In the genomic region with DNA sequence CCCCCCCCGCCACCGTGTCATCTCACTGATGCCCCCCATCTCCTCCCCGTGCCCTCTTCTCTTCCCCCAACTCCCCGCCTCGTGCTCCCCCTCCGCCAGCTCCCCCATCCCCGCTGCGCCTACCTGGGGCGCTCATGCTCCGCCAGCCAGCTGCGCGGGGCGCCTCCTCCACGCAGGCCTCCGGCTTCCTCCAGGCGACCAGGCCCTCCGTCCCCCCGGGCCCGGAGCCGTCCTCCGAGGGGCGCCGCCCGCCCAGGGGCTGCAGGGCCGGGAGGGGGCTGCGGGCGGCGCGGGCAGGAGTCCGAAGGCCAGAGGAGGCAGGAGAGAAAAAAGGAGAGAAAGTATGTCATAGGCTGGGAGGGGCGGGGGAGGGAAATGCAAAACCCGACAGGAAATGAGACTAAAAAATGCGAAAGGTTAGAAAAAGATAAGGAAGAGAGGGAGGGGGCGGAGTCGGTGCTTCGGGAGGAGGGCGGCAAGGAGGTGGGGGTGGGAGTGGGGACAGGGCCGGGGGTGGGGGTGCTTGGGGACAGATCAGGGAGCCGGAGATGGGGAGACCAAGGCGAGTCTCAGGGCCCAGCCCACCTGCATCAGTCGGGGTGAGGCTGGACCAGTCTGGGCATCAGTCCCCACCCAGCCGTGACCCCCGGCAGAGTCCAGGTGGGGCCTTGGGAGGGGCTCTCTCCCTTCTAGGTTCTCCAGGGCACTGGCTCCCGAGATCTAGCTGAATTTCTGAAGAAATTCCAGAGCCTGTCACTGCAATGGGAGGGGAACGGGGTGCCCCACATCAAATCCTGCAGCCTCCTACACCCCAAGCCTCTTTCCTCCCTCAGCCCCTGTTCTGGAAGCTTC, we compare ENCODE assay signal across 8 cellular contexts. TPM values are rescaled to one million over a fixed set of nuclear protein-coding genes. Genes with fewer than 3 reads are reported as not detected.
DNase-seq lines count a peak whose midpoint lies in the region; ATAC-seq and TF ChIP-seq lines count a peak whose summit lies in the region.

A gene (minus strand): TSS at position 324 of the 852 bp plus-strand sequence. CDS start 85,361 bp downstream, outside the sequence.

- H4K20me1 ChIP-seq in mammary epithelial cell (ENCODE audit: insufficient read depth, low read length): no peaks in the 10 kb centered on the region

- H3K18ac ChIP-seq in neuronal stem cell (ENCODE audit: low read length): peak within 1 kb of the TSS; percentile 89

- peak within 1 kb of the TSS in 1 of 2 donors; percentile 3 for H3K27ac ChIP-seq in breast epithelium
- H3K27ac ChIP-seq in mammary epithelial cell (ENCODE audit: insufficient read depth, low read depth, low read length): no peak within 1 kb of the TSS
- no peak within 1 kb of the TSS for H3K27ac ChIP-seq in neuronal stem cell (replicated peaks; ENCODE audit: low read length)

- H3K9me3 ChIP-seq in breast epithelium (no peaks in the 10 kb centered on the region), mammary epithelial cell (replicated peaks; ENCODE audit: insufficient read depth, low read length) (no peaks in the 10 kb centered on the region), neuronal stem cell (replicated peaks in 1 of 2; ENCODE audit: control insufficient read depth in 2 of 2, insufficient read depth in 1 of 2, low read depth in 1 of 2, low read length in 2 of 2) (no peaks in the 10 kb centered on the region)

- H2BK5ac ChIP-seq in neuronal stem cell (ENCODE audit: low read length): no peak within 1 kb of the TSS

- peak within 1 kb of the TSS; percentile 57 for H3K4me2 ChIP-seq in mammary epithelial cell (ENCODE audit: insufficient read depth, low read depth, low read length)
- peak within 1 kb of the TSS; percentile 49 for H3K4me2 ChIP-seq in neuronal stem cell (ENCODE audit: insufficient read depth, low read length, poor library complexity, severe bottlenecking)

- TF ChIP-seq CTCF in breast epithelium (IDR thresholded peaks at IDR 0.05): no peak
- TF ChIP-seq CTCF in MCF 10A (IDR thresholded peaks at IDR 0.05; ENCODE audit: unreplicated experiment): no peak
- no peak for TF ChIP-seq CTCF in mammary epithelial cell (conservative IDR thresholded peaks at IDR 0.05 in 1 of 2, IDR thresholded peaks at IDR 0.05 in 1 of 2; ENCODE audit: extremely low read depth in 1 of 2, insufficient read depth in 1 of 2, low read depth in 1 of 2, low read length in 2 of 2)

- peak in 1 of 2 donors; percentile 33 for DNase-seq in breast epithelium (ENCODE audit: low spot score in 2 of 2)
- no peak for DNase-seq in MCF 10A (ENCODE audit: unreplicated experiment)
- peak; percentile 27 to 64 (median 54) for DNase-seq in T-cell
- DNase-seq in mammary epithelial cell: no peak
- DNase-seq in neuronal stem cell (ENCODE audit: low spot score): no peak
- no peak for DNase-seq in RKO (ENCODE audit: low spot score)
- no peak for DNase-seq in cerebellum (ENCODE audit: low spot score)
- DNase-seq in cerebellar cortex (ENCODE audit: low spot score): no peak

- POLR2A ChIA-PET in MCF 10A (lab: Yijun Ruan, JAX): no interaction called here
- POLR2A ChIA-PET in T-cell (lab: Charles Lee): no interaction called here

- CTCF ChIA-PET in MCF 10A (lab: Yijun Ruan, JAX) (no interaction called here), T-cell (lab: Charles Lee) (interaction anchor here in 1 of 2 donors (1.1 kb wide), 2 partner anchors 23 to 25 kb away, joined by 3 read pairs; no protein-coding TSS in a partner anchor), mammary epithelial cell (lab: Charles Lee; ENCODE audit: low non-redundant PET) (no interaction called here)

- H4K91ac ChIP-seq in neuronal stem cell (ENCODE audit: low read depth, low read length, poor library complexity): no peak within 1 kb of the TSS

- no peaks in the 10 kb centered on the region for H3K4me1 ChIP-seq in breast epithelium
- H3K4me1 ChIP-seq in mammary epithelial cell (ENCODE audit: insufficient read depth, low read length): no peaks in the 10 kb centered on the region
- H3K4me1 ChIP-seq in neuronal stem cell (ENCODE audit: control insufficient read depth in 2 of 2, insufficient read depth in 1 of 2, low read depth in 1 of 2, low read length in 2 of 2): peaks cover 0 to 2% of the 10 kb centered on the region in 2 donors

- H3K4me3 Mint-ChIP-seq in MCF 10A (ENCODE audit: unreplicated experiment): no peak within 1 kb of the TSS
- peak within 1 kb of the TSS; percentile 91 to 93 (median 92) for H3K4me3 Mint-ChIP-seq in T-cell

- no peaks in the 10 kb centered on the region for H3K79me2 ChIP-seq in mammary epithelial cell (ENCODE audit: insufficient read depth, low read length)

- peak within 1 kb of the TSS in 2 of 3 donors; percentile 32 to 54 for H3K4me3 ChIP-seq in breast epithelium
- peak within 1 kb of the TSS; percentile 6 to 30 (median 14) for H3K4me3 ChIP-seq in mammary epithelial cell (replicated peaks in 1 of 3; ENCODE audit: insufficient read depth in 1 of 3, low read depth in 2 of 3, low read length in 3 of 3)
- peak within 1 kb of the TSS in 1 of 2 donors; percentile 67 for H3K4me3 ChIP-seq in neuronal stem cell (ENCODE audit: low read length in 2 of 2)

- H2AFZ ChIP-seq in mammary epithelial cell (ENCODE audit: low read depth, low read length) (peak within 1 kb of the TSS; percentile 67), neuronal stem cell (ENCODE audit: low read length) (peak within 1 kb of the TSS; percentile 61)

- ATAC-seq in T-cell (replicated peaks in 1 of 4): peak; percentile 60 to 64 (median 62)

- H3K27ac Mint-ChIP-seq in MCF 10A (ENCODE audit: low read depth, unreplicated experiment) (no peak within 1 kb of the TSS), T-cell (peak within 1 kb of the TSS; percentile 91 to 93)

- H2BK12ac ChIP-seq in neuronal stem cell (ENCODE audit: low read length): no peak within 1 kb of the TSS

- peak within 1 kb of the TSS; percentile 81 for H2AK5ac ChIP-seq in neuronal stem cell (ENCODE audit: low read depth, low read length)

- no peak within 1 kb of the TSS for H3K14ac ChIP-seq in neuronal stem cell (ENCODE audit: low read length)

- no peak for TF ChIP-seq POLR2A in breast epithelium (IDR thresholded peaks at IDR 0.05)

- H3K4me1 Mint-ChIP-seq in MCF 10A (ENCODE audit: insufficient read depth, unreplicated experiment): no peaks in the 10 kb centered on the region
- peaks cover 41 to 59% (median 49%) of the 10 kb centered on the region in 3 donors for H3K4me1 Mint-ChIP-seq in T-cell

- intact Hi-C loops in breast epithelium (cut with DNase I; ENCODE audit: low total_unique reads) (no loop called here), MCF 10A (cut with micrococcal nuclease) (no loop called here), mammary epithelial cell (cut with micrococcal nuclease) (no loop called here)

- H3K36me3 Mint-ChIP-seq in MCF 10A (ENCODE audit: insufficient read depth, unreplicated experiment): no peaks in the 10 kb centered on the region
- H3K36me3 Mint-ChIP-seq in T-cell: peaks cover 20% of the 10 kb centered on the region

- 18% methylated on average over 10 of the region's 45 CpGs for WGBS in mammary epithelial cell (ENCODE audit: low coverage, missing lambda C conversion rate)
- WGBS in neuronal stem cell (ENCODE audit: extremely low coverage in 2 of 2, insufficient read length in 2 of 2, insufficient replicate concordance in 1 of 2), 2 donors: no CpG with 5 or more reads among the region's 45 CpGs

- H3K4ac ChIP-seq in neuronal stem cell (ENCODE audit: low read length): no peak within 1 kb of the TSS

- dilution Hi-C loops in mammary epithelial cell (cut with HindIII; ENCODE audit: low sequenced_read_pairs): no loop called here

- H3K36me3 ChIP-seq in breast epithelium: no peaks in the 10 kb centered on the region
- no peaks in the 10 kb centered on the region for H3K36me3 ChIP-seq in mammary epithelial cell (ENCODE audit: insufficient read depth, low read length)
- no peaks in the 10 kb centered on the region for H3K36me3 ChIP-seq in neuronal stem cell (replicated peaks in 1 of 2; ENCODE audit: control insufficient read depth in 2 of 2, insufficient read depth in 2 of 2, low read length in 2 of 2)

- H3K9ac ChIP-seq in mammary epithelial cell (ENCODE audit: insufficient read depth, low read length) (no peak within 1 kb of the TSS), neuronal stem cell (ENCODE audit: low read depth, low read length, poor library complexity) (no peak within 1 kb of the TSS)

- H4K8ac ChIP-seq in neuronal stem cell (ENCODE audit: low read depth, low read length): no peak within 1 kb of the TSS

- in situ Hi-C loops in mammary epithelial cell (cut with MboI; ENCODE audit: low sequenced_read_pairs in 2 of 2): no loop called here

- H2BK120ac ChIP-seq in neuronal stem cell (ENCODE audit: low read depth, low read length): peak within 1 kb of the TSS; percentile 72

- H3K9me3 Mint-ChIP-seq in MCF 10A (ENCODE audit: unreplicated experiment) (no peaks in the 10 kb centered on the region), T-cell (no peaks in the 10 kb centered on the region)

- no peaks in the 10 kb centered on the region for H3K79me1 ChIP-seq in neuronal stem cell (ENCODE audit: low read depth, low read length)

- H3K23ac ChIP-seq in neuronal stem cell (ENCODE audit: low read depth, low read length, poor library complexity): no peak within 1 kb of the TSS

- H3K27me3 Mint-ChIP-seq in MCF 10A (ENCODE audit: insufficient read depth, unreplicated experiment) (no peaks in the 10 kb centered on the region), T-cell (no peaks in the 10 kb centered on the region)

- H3K27me3 ChIP-seq in breast epithelium: peaks cover 0 to 21% of the 10 kb centered on the region in 2 donors
- no peaks in the 10 kb centered on the region for H3K27me3 ChIP-seq in mammary epithelial cell (ENCODE audit: insufficient read depth, low read length)
- no peaks in the 10 kb centered on the region for H3K27me3 ChIP-seq in neuronal stem cell (ENCODE audit: control insufficient read depth in 3 of 3, insufficient read depth in 3 of 3, low read depth in 1 of 3, low read length in 3 of 3)

- BruUV-seq in MCF 10A (replicated peaks; lab: Mats Ljungman, UMichigan) (no TSS peak), mammary epithelial cell (replicated peaks; lab: Mats Ljungman, UMichigan) (no TSS peak)

- H2BK15ac ChIP-seq in neuronal stem cell (ENCODE audit: low read length): peak within 1 kb of the TSS; percentile 27

RNA-seq across cellular contexts. Expression of the gene that starts here (rescaled TPM):
- total RNA-seq in breast epithelium (1 to 10 TPM in 2 of 3 donors, under 1 TPM in 1; 0.80 to 2.9 (median 2.0) TPM), MCF 10A (2022) (not detected in 2 replicates), T-cell (100 to 1,000 TPM; 105 to 142 (median 132) TPM), mammary epithelial cell (1 to 10 TPM in 1 of 2 donors, under 1 TPM in 1; 0.33 to 2.2 TPM), cerebellum (0.27 TPM)
- polyA plus RNA-seq in mammary epithelial cell: 3.1 TPM
- 1.4 TPM for polyA minus RNA-seq in mammary epithelial cell
- polyA plus RNA-seq in neuronal stem cell (2013, experiment 1 of 2): 0.59 TPM
- polyA plus RNA-seq in neuronal stem cell (2013, experiment 2 of 2): 0.60 TPM

Comparison
In these comparisons a context has a peak if more than half of its experiments do, and no peak if none do; other contexts are left out.
1. RNA of the gene that starts here (total RNA-seq): 105 to 142 TPM in T-cell; 0.33 to 2.2 TPM in mammary epithelial cell, 0.80 to 2.9 TPM in breast epithelium, 0.27 TPM in cerebellum (single experiment) and not detected in MCF 10A; every median in the first group is over 10 times any median in the second.
2. DNase-seq: peak in T-cell (34 of 34); none in MCF 10A (single experiment), mammary epithelial cell (single experiment), neuronal stem cell (single experiment), RKO (single experiment), cerebellum (single experiment) and cerebellar cortex (single experiment).